In the genomic region with DNA sequence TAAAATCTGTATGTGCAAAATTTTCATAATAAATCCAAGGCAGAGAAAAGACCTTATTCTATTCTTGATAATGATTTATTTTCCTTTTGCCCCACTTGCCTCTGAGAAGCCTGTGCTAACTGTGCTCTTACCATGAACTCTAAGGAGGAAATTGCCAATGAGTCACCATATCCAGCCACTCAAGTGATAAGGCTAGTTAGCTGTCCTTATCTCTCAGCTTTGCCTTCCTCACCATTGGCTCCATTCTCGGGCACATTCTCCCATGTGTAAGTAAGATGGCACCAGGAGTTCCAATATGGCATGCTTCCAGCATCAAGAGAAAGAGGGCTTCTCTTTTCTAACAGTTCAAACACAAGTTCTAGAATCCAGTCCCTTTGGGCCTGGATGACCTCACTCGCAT, we compare ENCODE assay signal across 20 cellular contexts.
DNase-seq lines count a peak whose midpoint lies in the region; ATAC-seq and TF ChIP-seq lines count a peak whose summit lies in the region.
"Had no signal": no experiment of that assay in that cellular context is flagged by ENCODE, and none has a peak within 500 bp of the region (broad histone marks: within the 10 kb centered on the region; RNA-seq: fewer than 3 reads in every experiment).

No MANE protein-coding gene starts in this region.

- ATAC-seq in left lung (peak; percentile 25), HG02798 (IDR thresholded peaks at IDR 0.05; ENCODE audit: poor library complexity, unreplicated experiment) (no peak)

- H3K9me3 ChIP-seq in BE2C (no peaks in the 10 kb centered on the region), left lung (no peaks in the 10 kb centered on the region), uterus (no peaks in the 10 kb centered on the region)

- no peak overlapping the region for H3K4me3 ChIP-seq in BE2C (ENCODE audit: low read depth, low read length)
- H3K4me3 ChIP-seq in fibroblast of pulmonary artery (replicated peaks; ENCODE audit: low read depth, low read length): no peak overlapping the region
- no peak overlapping the region for H3K4me3 ChIP-seq in left lung
- no peak overlapping the region for H3K4me3 ChIP-seq in uterus

- DNase-seq in BE2C (peak; percentile 41), M059J (ENCODE audit: low read depth) (peak; percentile 1), fibroblast of pulmonary artery (ENCODE audit: low read depth) (peak; percentile 11), left lung (no peak), C1 segment of cervical spinal cord (lab: John Stamatoyannopoulos, UW) (no peak), head of caudate nucleus (no peak), uterus (no peak)
- DNase-seq: AML-193; DMS79 treated with DMSO at 0.1 percent for 48 hours; H7; KBM-7; NCI-H1105; NCI-H146; NCI-H2029 treated with DMSO at 0.1 percent for 48 hours; NCI-H345; NCI-H524; NCI-H774; NK-92 treated with Interleukin-12 subunit alpha and Interleukin-12 subunit beta, amount 100 ng/mL, for 24 hours had no signal

- peaks cover 4% of the 10 kb centered on the region for H3K4me1 ChIP-seq in BE2C
- no peaks in the 10 kb centered on the region for H3K4me1 ChIP-seq in left lung
- H3K4me1 ChIP-seq in uterus: no peaks in the 10 kb centered on the region

- no peak for TF ChIP-seq CTCF in BE2C (IDR thresholded peaks at IDR 0.05; ENCODE audit: low read depth, low read length)
- TF ChIP-seq CTCF in fibroblast of pulmonary artery (IDR thresholded peaks at IDR 0.05; ENCODE audit: low read length, missing control alignments): no peak
- TF ChIP-seq CTCF in left lung (IDR thresholded peaks at IDR 0.05): no peak
- TF ChIP-seq CTCF in uterus (IDR thresholded peaks at IDR 0.05): no peak

- TF ChIP-seq POLR2A in uterus (IDR thresholded peaks at IDR 0.05): no peak

- H3K27me3 ChIP-seq in BE2C (no peaks in the 10 kb centered on the region), left lung (no peaks in the 10 kb centered on the region), uterus (no peaks in the 10 kb centered on the region)

- no peak overlapping the region for H3K27ac ChIP-seq in left lung
- H3K27ac ChIP-seq in uterus: no peak overlapping the region
- H3K27ac ChIP-seq: HL-60 had no signal

- intact Hi-C loops in left lung (cut with DNase I) (no loop called here), head of caudate nucleus (cut with DNase I) (no loop called here), uterus (cut with DNase I; ENCODE audit: low total_unique reads) (no loop called here)

- no peaks in the 10 kb centered on the region for H3K36me3 ChIP-seq in BE2C
- H3K36me3 ChIP-seq in left lung: no peaks in the 10 kb centered on the region
- no peaks in the 10 kb centered on the region for H3K36me3 ChIP-seq in uterus

Comparison
In these comparisons a context has a peak if more than half of its experiments do, and no peak if none do; other contexts are left out.
1. DNase-seq: peak in BE2C (single experiment), M059J (single experiment) and fibroblast of pulmonary artery (single experiment); none in left lung (0 of 2), C1 segment of cervical spinal cord (0 of 14), head of caudate nucleus (0 of 42) and uterus (0 of 2).